16 cellular contexts compared by ENCODE assay signal in genomic region chr20:59832406-59833156, GRCh38.
DNase-seq lines count a peak whose midpoint lies in the region; ATAC-seq and TF ChIP-seq lines count a peak whose summit lies in the region.
"Had no signal": no experiment of that assay in that cellular context is flagged by ENCODE, and none has a peak within 500 bp of the region (broad histone marks: within the 10 kb centered on the region; RNA-seq: fewer than 3 reads in every experiment).

No MANE protein-coding gene starts in this region.

- peaks cover 0 to 100% (median 78%) of the 10 kb centered on the region in 11 experiments; a peak in 16 of 22 replicates for H4K20me1 ChIP-seq in BLaER1 treated with 17β-estradiol and CSF1 and Interleukin-3, amounts not matched to agents 10 nM and 100 nM

- H3K4me1 Mint-ChIP-seq in effector memory CD8-positive, alpha-beta T cell (ENCODE audit: low read depth in 2 of 2), result no peaks in the 10 kb centered on the region

- no peaks in the 10 kb centered on the region for H3K36me3 Mint-ChIP-seq in effector memory CD8-positive, alpha-beta T cell (ENCODE audit: insufficient read depth)
- H3K36me3 Mint-ChIP-seq: CD4-positive, alpha-beta memory T cell had no signal

- H3K9me3 Mint-ChIP-seq in effector memory CD8-positive, alpha-beta T cell, result no peaks in the 10 kb centered on the region

- no peak overlapping the region for H3K27ac Mint-ChIP-seq in effector memory CD8-positive, alpha-beta T cell
- H3K27ac Mint-ChIP-seq: CD4-positive, alpha-beta memory T cell had no signal

- no peaks in the 10 kb centered on the region for H3K27me3 ChIP-seq in BLaER1 treated with 17β-estradiol and CSF1 and Interleukin-3, amounts not matched to agents 10 nM and 100 nM
- H3K27me3 ChIP-seq in Peyer's patch (no peaks in the 10 kb centered on the region), ascending aorta (no peaks in the 10 kb centered on the region), body of pancreas (no peaks in the 10 kb centered on the region)

- H3K9me3 ChIP-seq in BLaER1 treated with 17β-estradiol and CSF1 and Interleukin-3, amounts not matched to agents 10 nM and 100 nM (replicated peaks in 1 of 11), result no peaks in the 10 kb centered on the region
- H3K9me3 ChIP-seq in Peyer's patch (no peaks in the 10 kb centered on the region), ascending aorta (no peaks in the 10 kb centered on the region), body of pancreas (no peaks in the 10 kb centered on the region)

- TF ChIP-seq CTCF in GM10248 (IDR thresholded peaks at IDR 0.05; ENCODE audit: control extremely low read depth, extremely low read depth, low read depth, missing control alignments) (no peak), Peyer's patch (IDR thresholded peaks at IDR 0.05) (no peak), ascending aorta (IDR thresholded peaks at IDR 0.05) (no peak), body of pancreas (IDR thresholded peaks at IDR 0.05) (no peak)

- ATAC-seq in effector memory CD8-positive, alpha-beta T cell (replicated peaks), result no peak
- no peak for ATAC-seq in body of pancreas
- ATAC-seq: HepG2, PC-3 had no signal

- peaks cover 38 to 72% of the 10 kb centered on the region in 2 donors for H3K27me3 Mint-ChIP-seq in effector memory CD8-positive, alpha-beta T cell

- DNase-seq in GM10248 (ENCODE audit: extremely low spot score) (peak; percentile 6), mesenteric fat pad (ENCODE audit: low spot score) (peak; percentile 76), Peyer's patch (no peak), ascending aorta (ENCODE audit: low spot score in 2 of 2) (no peak), body of pancreas (no peak)
- DNase-seq in effector memory CD8-positive, alpha-beta T cell, result no peak
- DNase-seq: CD4-positive, alpha-beta memory T cell; DND-41; KG1; NCI-H1436 treated with DMSO at 0.1 percent for 48 hours; NCI-H2081; NCI-H774; PC-3 had no signal

- peaks cover 0 to 90% (median 48%) of the 10 kb centered on the region in 11 experiments; a peak in 15 of 22 replicates for H3K36me3 ChIP-seq in BLaER1 treated with 17β-estradiol and CSF1 and Interleukin-3, amounts not matched to agents 10 nM and 100 nM
- no peaks in the 10 kb centered on the region for H3K36me3 ChIP-seq in Peyer's patch
- no peaks in the 10 kb centered on the region for H3K36me3 ChIP-seq in ascending aorta
- no peaks in the 10 kb centered on the region for H3K36me3 ChIP-seq in body of pancreas (replicated peaks in 1 of 2; ENCODE audit: insufficient read depth in 1 of 2, low read depth in 2 of 2)

- H3K4me1 ChIP-seq in BLaER1 treated with 17β-estradiol and CSF1 and Interleukin-3, amounts not matched to agents 10 nM and 100 nM, result peaks cover 44 to 100% (median 92%) of the 10 kb centered on the region in 10 experiments
- peaks cover 0 to 31% (median 5%) of the 10 kb centered on the region in 4 donors for H3K4me1 ChIP-seq in Peyer's patch
- H3K4me1 ChIP-seq in ascending aorta, result peaks cover 0 to 10% of the 10 kb centered on the region in 2 donors
- H3K4me1 ChIP-seq in body of pancreas, result no peaks in the 10 kb centered on the region

- H3K4me3 ChIP-seq in BLaER1 treated with 17β-estradiol and CSF1 and Interleukin-3, amounts not matched to agents 10 nM and 100 nM, result no peak overlapping the region
- H3K4me3 ChIP-seq in Peyer's patch (no peak overlapping the region), ascending aorta (no peak overlapping the region), body of pancreas (no peak overlapping the region)

- TF ChIP-seq POLR2A in Peyer's patch (IDR thresholded peaks at IDR 0.05) (no peak), body of pancreas (IDR thresholded peaks at IDR 0.05) (no peak)

- POLR2A ChIA-PET in GM10248 (lab: Yijun Ruan, JAX), result no interaction called here

- no peak overlapping the region for H3K9ac ChIP-seq in BLaER1 treated with 17β-estradiol and CSF1 and Interleukin-3, amounts not matched to agents 10 nM and 100 nM

- intact Hi-C loops in ascending aorta (cut with DNase I), result no loop called here
- intact Hi-C loops in body of pancreas (cut with DNase I), result no loop called here

- H3K4me2 ChIP-seq in BLaER1 treated with 17β-estradiol and CSF1 and Interleukin-3, amounts not matched to agents 10 nM and 100 nM, result peak overlapping the region in 6 of 11 experiments; percentile 1 to 75 (median 50); a peak in 7 of 22 replicates

- no peak overlapping the region for H3K4me3 Mint-ChIP-seq in effector memory CD8-positive, alpha-beta T cell
- H3K4me3 Mint-ChIP-seq: CD4-positive, alpha-beta memory T cell had no signal

- CTCF ChIA-PET in GM10248 (lab: Yijun Ruan, JAX), result interaction anchor here (1.6 kb wide), 1 partner anchor 49 kb away, joined by 5 read pairs; no protein-coding TSS in a partner anchor

- H3K27ac ChIP-seq in BLaER1 treated with 17β-estradiol and CSF1 and Interleukin-3, amounts not matched to agents 10 nM and 100 nM, result no peak overlapping the region
- peak overlapping the region; percentile 78 for H3K27ac ChIP-seq in cingulate gyrus (ENCODE audit: low read depth, low read length)
- H3K27ac ChIP-seq in Peyer's patch, result no peak overlapping the region
- no peak overlapping the region for H3K27ac ChIP-seq in ascending aorta
- no peak overlapping the region for H3K27ac ChIP-seq in body of pancreas

- WGBS in body of pancreas, 2 donors, result 71 to 79% methylated on average over 10 of the region's 10 CpGs

Comparison
In these comparisons a context has a peak if more than half of its experiments do, and no peak if none do; other contexts are left out.
1. DNase-seq: peak in GM10248 (single experiment) and mesenteric fat pad (single experiment); none in Peyer's patch (0 of 3), ascending aorta (0 of 2), effector memory CD8-positive, alpha-beta T cell (0 of 3) and body of pancreas (0 of 4).